Comparison of ENCODE assay signal across 10 cellular contexts in the genomic region with DNA sequence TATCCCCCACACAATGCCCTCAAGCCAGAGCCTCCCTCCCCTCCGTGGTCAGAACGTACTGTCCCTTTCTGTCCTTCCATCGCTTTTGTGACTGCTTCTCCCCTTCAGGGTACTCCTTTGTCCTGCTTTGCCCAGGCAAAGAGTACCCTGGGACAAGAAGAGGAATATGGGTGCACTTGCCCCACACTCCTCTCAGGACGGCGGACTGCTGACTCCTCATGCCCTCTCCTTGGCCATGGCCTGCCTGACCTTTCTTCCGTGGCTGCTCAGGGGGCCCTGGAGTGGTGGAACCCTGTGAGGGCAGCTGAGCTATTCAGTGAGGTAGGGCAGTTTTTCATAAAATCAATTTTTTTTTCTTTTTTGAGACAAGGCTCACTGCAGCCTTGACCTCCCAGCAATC. TPM values are rescaled to one million over a fixed set of nuclear protein-coding genes. Genes with fewer than 3 reads are reported as not detected.
DNase-seq lines count a peak whose midpoint lies in the region; ATAC-seq, FAIRE-seq and TF ChIP-seq lines count a peak whose summit lies in the region.
"Had no signal": no experiment of that assay in that cellular context is flagged by ENCODE, and none has a peak within 500 bp of the region (broad histone marks: within the 10 kb centered on the region; RNA-seq: fewer than 3 reads in every experiment).

No MANE protein-coding gene starts in this region.

- no peak for ATAC-seq in HG03175 (IDR thresholded peaks at IDR 0.05; ENCODE audit: unreplicated experiment)
- no peak for ATAC-seq in HG03139 (IDR thresholded peaks at IDR 0.05; ENCODE audit: unreplicated experiment)

- no peak for FAIRE-seq in keratinocyte (lab: Jason Lieb, UNC)

- peak overlapping the region; percentile 88 for H3K4me2 ChIP-seq in keratinocyte (ENCODE audit: control insufficient read depth, extremely low read depth, insufficient read depth, low read depth, low read length)

- peak overlapping the region; percentile 38 for H3K27ac Mint-ChIP-seq in activated naive CD8-positive, alpha-beta T cell treated with anti-CD3 and anti-CD28 coated beads for 36 hours

- H2AFZ ChIP-seq in keratinocyte (ENCODE audit: control insufficient read depth, low read length): peak overlapping the region; percentile 69

- H3K4me3 ChIP-seq in keratinocyte (ENCODE audit: control insufficient read depth in 2 of 3, extremely low read depth in 1 of 3, insufficient read depth in 2 of 3, low read depth in 1 of 3, low read length in 3 of 3): no peak overlapping the region
- H3K4me3 ChIP-seq: SJSA1 had no signal

- peaks cover 37% of the 10 kb centered on the region for H3K4me1 ChIP-seq in keratinocyte (ENCODE audit: control insufficient read depth, extremely low read depth, insufficient read depth, low read length)

- H3K9me1 ChIP-seq in keratinocyte (ENCODE audit: control insufficient read depth, extremely low read depth, insufficient read depth, low read length): no peaks in the 10 kb centered on the region

- H3K4me3 Mint-ChIP-seq in activated naive CD8-positive, alpha-beta T cell treated with anti-CD3 and anti-CD28 coated beads for 36 hours: peak overlapping the region; percentile 95

- H3K9me3 ChIP-seq in keratinocyte (ENCODE audit: control insufficient read depth, low read depth, low read length): no peaks in the 10 kb centered on the region
- H3K9me3 ChIP-seq: SJSA1 had no signal

- H3K36me3 ChIP-seq in keratinocyte (ENCODE audit: control insufficient read depth in 2 of 2, extremely low read depth in 1 of 2, insufficient read depth in 2 of 2, low read length in 2 of 2): peaks cover 17 to 44% of the 10 kb centered on the region in 2 experiments

- peak; percentile 48 for DNase-seq in activated CD8-positive, alpha-beta memory T cell treated with anti-CD3 and anti-CD28 coated beads for 24 hours
- no peak for DNase-seq in activated CD8-positive, alpha-beta memory T cell treated with anti-CD3 and anti-CD28 coated beads, Interleukin-2, amount 50 U/mL, for 4 hours
- DNase-seq in activated naive CD8-positive, alpha-beta T cell treated with anti-CD3 and anti-CD28 coated beads for 36 hours: no peak
- DNase-seq in keratinocyte (ENCODE audit: low read depth, low spot score) (no peak), substantia nigra (lab: John Stamatoyannopoulos, UW) (no peak), MV-4-11 (lab: John Stamatoyannopoulos, UW) (no peak)
- DNase-seq: NCI-H146 had no signal

- no peak overlapping the region for H3K9ac ChIP-seq in keratinocyte (ENCODE audit: control insufficient read depth, extremely low read depth, insufficient read depth, low read length)

- H3K27ac ChIP-seq in keratinocyte (ENCODE audit: control insufficient read depth, insufficient read depth, low read length): peak overlapping the region; percentile 63
- H3K27ac ChIP-seq in substantia nigra (ENCODE audit: low read depth, low read length, poor library complexity, severe bottlenecking): peak overlapping the region; percentile 61
- H3K27ac ChIP-seq: SJSA1 had no signal

- H3K79me2 ChIP-seq in keratinocyte (ENCODE audit: control insufficient read depth, insufficient read depth, low read length): peaks cover 8% of the 10 kb centered on the region

- H3K4me1 Mint-ChIP-seq in activated naive CD8-positive, alpha-beta T cell treated with anti-CD3 and anti-CD28 coated beads for 36 hours: peaks cover 65% of the 10 kb centered on the region

- no peaks in the 10 kb centered on the region for H3K27me3 Mint-ChIP-seq in activated naive CD8-positive, alpha-beta T cell treated with anti-CD3 and anti-CD28 coated beads for 36 hours

- dilution Hi-C loops in keratinocyte (cut with MboI; ENCODE audit: extremely low pct_ligation_motif_present, low sequenced_read_pairs): no loop called here

- no peak for TF ChIP-seq CTCF in keratinocyte (optimal IDR thresholded peaks at IDR 0.05 in 1 of 3, IDR thresholded peaks at IDR 0.05 in 1 of 3, conservative IDR thresholded peaks at IDR 0.05 in 1 of 3; ENCODE audit: extremely low read depth in 1 of 3, insufficient read depth in 2 of 3, low read length in 3 of 3)

- no peaks in the 10 kb centered on the region for H3K9me3 Mint-ChIP-seq in activated naive CD8-positive, alpha-beta T cell treated with anti-CD3 and anti-CD28 coated beads for 36 hours

- H3K36me3 Mint-ChIP-seq in activated naive CD8-positive, alpha-beta T cell treated with anti-CD3 and anti-CD28 coated beads for 36 hours: peaks cover 65% of the 10 kb centered on the region

- no peaks in the 10 kb centered on the region for H3K27me3 ChIP-seq in keratinocyte (ENCODE audit: control insufficient read depth, extremely low read depth, insufficient read depth, low read length)
- H3K27me3 ChIP-seq: SJSA1 had no signal

- no peaks in the 10 kb centered on the region for H4K20me1 ChIP-seq in keratinocyte (ENCODE audit: control insufficient read depth, extremely low read depth, insufficient read depth, low read length)

RNA-seq across cellular contexts. Expression of a gene that starts 18.7 kb away (rescaled TPM):
- total RNA-seq in activated naive CD8-positive, alpha-beta T cell treated with anti-CD3 and anti-CD28 coated beads for 36 hours: 10 to 100 TPM; 11.7 to 12.6 TPM
- 14.1 to 24.3 TPM (median 20.9 TPM) in 3 replicates for polyA plus RNA-seq in keratinocyte
- 13.1 TPM for polyA plus RNA-seq in keratinocyte (2011; ENCODE audit: low read depth)
- polyA plus RNA-seq in keratinocyte (2011; cell fraction: cytosol; rRNA removed): 22.9 and 25.1 TPM in 2 replicates
- polyA plus RNA-seq in keratinocyte (2011; cell fraction: nucleus; rRNA removed): 8.1 and 14.2 TPM in 2 replicates
- 12.3 and 23.5 TPM in 2 replicates for polyA plus RNA-seq in keratinocyte (2012; ENCODE audit: low replicate concordance)
- polyA minus RNA-seq in keratinocyte: 2.3 to 7.5 TPM (median 2.7 TPM) in 3 replicates
- 10.0 TPM for polyA minus RNA-seq in keratinocyte (2011; cell fraction: cytosol; rRNA and poly(A)+ RNA removed)
- polyA minus RNA-seq in keratinocyte (2011; cell fraction: nucleus; rRNA and poly(A)+ RNA removed): 0.74 and 1.6 TPM in 2 replicates
